Comparison of ENCODE assay signal across 8 cellular contexts in genomic region chr19:2785244-2786000, GRCh38. TPM values are rescaled to one million over a fixed set of nuclear protein-coding genes. Genes with fewer than 3 reads are reported as not detected.
A peak's percentile ranks its signal among the peaks of the same experiment; 100 is the strongest.
DNase-seq lines count a peak whose midpoint lies in the region; ATAC-seq, FAIRE-seq and TF ChIP-seq lines count a peak whose summit lies in the region.

Gene THOP1, plus strand, starts transcription at chr19:2785503. Its CDS starts 160 bp downstream, at chr19:2785663.

- FAIRE-seq in RCC 7860 (lab: Jason Lieb, UNC) = peak; percentile 79

- H3K4me3 ChIP-seq in esophagus muscularis mucosa = peak within 1 kb of the TSS; percentile 73 to 96 (median 82)
- H3K4me3 ChIP-seq in muscle layer of duodenum (ENCODE audit: low read depth in 1 of 2, low read length in 2 of 2) = peak within 1 kb of the TSS; percentile 80 to 93

- H3K36me3 ChIP-seq in KOPT-K1 (ENCODE audit: insufficient read depth, low read length) (peaks cover 44% of the 10 kb centered on the region), esophagus muscularis mucosa (peaks cover 0 to 13% (median 7%) of the 10 kb centered on the region in 4 donors), muscle layer of duodenum (ENCODE audit: control insufficient read depth in 1 of 2, insufficient read depth in 2 of 2, low read length in 2 of 2) (peaks cover 0 to 9% of the 10 kb centered on the region in 2 donors)

- peak; percentile 99 for DNase-seq in DMS53 (lab: John Stamatoyannopoulos, UW)
- peak; percentile 97 for DNase-seq in RCC 7860 (ENCODE audit: low spot score)
- peak; percentile 99 to 100 for DNase-seq in activated T-cell treated with anti-CD3 and anti-CD28 coated beads, Interleukin-2, amount 50 U/mL, for 72 hours
- peak; percentile 98 for DNase-seq in esophagus muscularis mucosa (ENCODE audit: extremely low spot score)
- peak; percentile 99 for DNase-seq in stimulated activated CD8-positive, alpha-beta memory T cell treated with anti-CD3 and anti-CD28 coated beads, Interleukin-7, amount 100 ng/mL, for 4 hours (ENCODE audit: low read depth in 2 of 2)

- H3K36me3 Mint-ChIP-seq in activated T-cell treated with anti-CD3 and anti-CD28 coated beads, Interleukin-2, amount 50 U/mL, for 72 hours (ENCODE audit: insufficient read depth in 2 of 2) = peaks cover 1 to 4% of the 10 kb centered on the region in 2 donors

- peak within 1 kb of the TSS; percentile 79 to 97 for H3K4me3 Mint-ChIP-seq in activated T-cell treated with anti-CD3 and anti-CD28 coated beads, Interleukin-2, amount 50 U/mL, for 72 hours

- H3K9me3 ChIP-seq in KOPT-K1 (ENCODE audit: insufficient read depth, low read length, poor library complexity, severe bottlenecking) = no peaks in the 10 kb centered on the region
- H3K9me3 ChIP-seq in esophagus muscularis mucosa = no peaks in the 10 kb centered on the region
- no peaks in the 10 kb centered on the region for H3K9me3 ChIP-seq in muscle layer of duodenum (ENCODE audit: control insufficient read depth in 1 of 2, low read length in 2 of 2)

- no peaks in the 10 kb centered on the region for H3K9me3 Mint-ChIP-seq in activated T-cell treated with anti-CD3 and anti-CD28 coated beads, Interleukin-2, amount 50 U/mL, for 72 hours

- WGBS in esophagus muscularis mucosa = under 1% methylated on average over 34 of the region's 78 CpGs

- H3K27ac Mint-ChIP-seq in activated T-cell treated with anti-CD3 and anti-CD28 coated beads, Interleukin-2, amount 50 U/mL, for 72 hours = peak within 1 kb of the TSS; percentile 73

- no peak for TF ChIP-seq EP300 in esophagus muscularis mucosa (IDR thresholded peaks at IDR 0.05)

- no peaks in the 10 kb centered on the region for H3K27me3 Mint-ChIP-seq in activated T-cell treated with anti-CD3 and anti-CD28 coated beads, Interleukin-2, amount 50 U/mL, for 72 hours (ENCODE audit: low read depth)

- intact Hi-C loops in esophagus muscularis mucosa (cut with DNase I) = loop anchor here (1.0 kb wide), 1 partner anchor 35 kb away; no protein-coding TSS in a partner anchor

- TF ChIP-seq POLR2A in esophagus muscularis mucosa (IDR thresholded peaks at IDR 0.05; ENCODE audit: low read depth) = peak; percentile 37

- ATAC-seq in GM21737 (IDR thresholded peaks at IDR 0.05; ENCODE audit: unreplicated experiment) = peak; percentile 52
- ATAC-seq in activated T-cell treated with anti-CD3 and anti-CD28 coated beads, Interleukin-2, amount 50 U/mL, for 72 hours (replicated peaks in 1 of 2) = peak; percentile 84 to 85

- no peaks in the 10 kb centered on the region for H3K27me3 ChIP-seq in esophagus muscularis mucosa
- no peaks in the 10 kb centered on the region for H3K27me3 ChIP-seq in muscle layer of duodenum (ENCODE audit: low read depth, low read length)

- TF ChIP-seq CTCF in esophagus muscularis mucosa (IDR thresholded peaks at IDR 0.05) = peak in 1 of 3 experiments; percentile 38

- H3K4me1 ChIP-seq in esophagus muscularis mucosa (peaks cover 49 to 62% (median 50%) of the 10 kb centered on the region in 4 donors), muscle layer of duodenum (ENCODE audit: control insufficient read depth in 1 of 2, insufficient read depth in 2 of 2, low read length in 2 of 2) (peaks cover 6 to 44% of the 10 kb centered on the region in 2 donors)

- peak within 1 kb of the TSS; percentile 79 for H3K27ac ChIP-seq in KOPT-K1 (ENCODE audit: low read depth, low read length, poor library complexity, severe bottlenecking)
- peak within 1 kb of the TSS; percentile 78 to 97 (median 84) for H3K27ac ChIP-seq in esophagus muscularis mucosa (replicated peaks in 1 of 4)
- peak within 1 kb of the TSS; percentile 80 for H3K27ac ChIP-seq in muscle layer of duodenum (ENCODE audit: low read length)

- H3K4me1 Mint-ChIP-seq in activated T-cell treated with anti-CD3 and anti-CD28 coated beads, Interleukin-2, amount 50 U/mL, for 72 hours (ENCODE audit: low read depth) = peaks cover 73% of the 10 kb centered on the region

RNA-seq across cellular contexts. Expression of gene THOP1, which starts in this region (rescaled TPM):
- total RNA-seq in activated T-cell treated with anti-CD3 and anti-CD28 coated beads, Interleukin-2, amount 50 U/mL, for 72 hours = 100 to 1,000 TPM; 101 to 126 TPM
- total RNA-seq in esophagus muscularis mucosa = 10 to 100 TPM; 22.8 to 65.3 (median 42.4) TPM

Comparison
In these comparisons a context has a peak if more than half of its experiments do, and no peak if none do; other contexts are left out.
1. Peak in every context shown above with its lines: DNase-seq, ATAC-seq, H3K4me3 ChIP-seq and H3K27ac ChIP-seq.